Comparison of ENCODE assay signal across 8 cellular contexts in the genomic region with DNA sequence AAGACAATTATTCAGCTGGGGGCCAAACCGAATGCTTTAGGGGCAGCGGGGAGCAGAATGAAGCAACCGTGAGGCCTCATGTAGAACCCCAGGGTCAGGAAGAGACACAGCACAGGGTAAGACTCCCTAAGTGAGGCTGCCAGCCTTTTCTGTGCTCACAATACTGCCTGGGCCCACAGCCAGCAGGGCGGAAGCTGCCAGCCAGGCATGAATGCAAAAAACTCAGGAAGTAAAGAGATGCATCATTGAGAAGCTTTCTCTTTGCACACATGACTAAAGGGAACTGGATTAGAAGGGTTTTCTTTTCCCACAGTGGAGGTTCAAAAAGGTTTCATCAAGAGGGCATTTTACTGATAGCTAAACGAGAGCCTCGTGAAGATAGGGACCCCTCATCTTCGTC. TPM values are rescaled to one million over a fixed set of nuclear protein-coding genes. Genes with fewer than 3 reads are reported as not detected.
A peak's percentile ranks its signal among the peaks of the same experiment; 100 is the strongest.
DNase-seq lines count a peak whose midpoint lies in the region; ATAC-seq, FAIRE-seq and TF ChIP-seq lines count a peak whose summit lies in the region.

No MANE protein-coding gene starts in this region.

- H3K9me3 ChIP-seq in muscle layer of colon (ENCODE audit: low read length) = no peaks in the 10 kb centered on the region

- peak overlapping the region; percentile 56 for H3K27ac ChIP-seq in muscle layer of colon (ENCODE audit: low read depth, low read length)

- H3K36me3 ChIP-seq in muscle layer of colon (ENCODE audit: insufficient read depth, low read length) = no peaks in the 10 kb centered on the region

- no peak overlapping the region for H3K9ac ChIP-seq in muscle layer of colon (ENCODE audit: low read length)

- FAIRE-seq in GM12891 (lab: Jason Lieb, UNC) = no peak

- H3K4me3 ChIP-seq in muscle layer of colon (ENCODE audit: low read depth in 1 of 2, low read length in 2 of 2) = no peak overlapping the region

- no peaks in the 10 kb centered on the region for H3K36me3 Mint-ChIP-seq in dendritic cell treated with granulocyte-macrophage colony-stimulating factor and Interleukin-4, amounts not matched to agents 40 ng/mL and 50 ng/mL, for 4 days (ENCODE audit: low read depth)
- H3K36me3 Mint-ChIP-seq in effector memory CD8-positive, alpha-beta T cell (ENCODE audit: insufficient read depth) = no peaks in the 10 kb centered on the region

- no peaks in the 10 kb centered on the region for H3K27me3 ChIP-seq in muscle layer of colon (ENCODE audit: control insufficient read depth in 1 of 2, insufficient read depth in 2 of 2, low read length in 2 of 2)

- TF ChIP-seq POLR2A in GM12891 (IDR thresholded peaks at IDR 0.05; ENCODE audit: low read depth, low read length) = no peak

- DNase-seq in CD1c-positive myeloid dendritic cell (ENCODE audit: extremely low spot score) = peak; percentile 23
- DNase-seq in NCI-H345 (lab: John Stamatoyannopoulos, UW) = peak; percentile 76
- DNase-seq in effector memory CD8-positive, alpha-beta T cell = no peak
- no peak for DNase-seq in GM12891 (ENCODE audit: insufficient read length, low spot score)

- peaks cover 5% of the 10 kb centered on the region for H3K4me1 ChIP-seq in muscle layer of colon (ENCODE audit: insufficient read depth, low read length)

- ATAC-seq in GM18907 (IDR thresholded peaks at IDR 0.05; ENCODE audit: unreplicated experiment) = no peak
- no peak for ATAC-seq in HG03139 (IDR thresholded peaks at IDR 0.05; ENCODE audit: unreplicated experiment)
- no peak for ATAC-seq in effector memory CD8-positive, alpha-beta T cell (replicated peaks)

- H3K4me1 Mint-ChIP-seq in dendritic cell treated with granulocyte-macrophage colony-stimulating factor and Interleukin-4, amounts not matched to agents 40 ng/mL and 50 ng/mL, for 4 days (ENCODE audit: low read depth) = peaks cover 15% of the 10 kb centered on the region
- peaks cover 0 to 3% of the 10 kb centered on the region in 2 donors for H3K4me1 Mint-ChIP-seq in effector memory CD8-positive, alpha-beta T cell (ENCODE audit: low read depth in 2 of 2)

- peaks cover 6% of the 10 kb centered on the region for H3K27me3 Mint-ChIP-seq in dendritic cell treated with granulocyte-macrophage colony-stimulating factor and Interleukin-4, amounts not matched to agents 40 ng/mL and 50 ng/mL, for 4 days
- H3K27me3 Mint-ChIP-seq in effector memory CD8-positive, alpha-beta T cell = peaks cover 29 to 40% of the 10 kb centered on the region in 2 donors

- no peaks in the 10 kb centered on the region for H3K9me3 Mint-ChIP-seq in dendritic cell treated with granulocyte-macrophage colony-stimulating factor and Interleukin-4, amounts not matched to agents 40 ng/mL and 50 ng/mL, for 4 days
- no peaks in the 10 kb centered on the region for H3K9me3 Mint-ChIP-seq in effector memory CD8-positive, alpha-beta T cell

- intact Hi-C loops in dendritic cell treated with granulocyte-macrophage colony-stimulating factor and Interleukin-4, amounts not matched to agents 40 ng/mL and 50 ng/mL, for 4 days (cut with micrococcal nuclease) = no loop called here

- peak overlapping the region; percentile 76 for H3K27ac Mint-ChIP-seq in dendritic cell treated with granulocyte-macrophage colony-stimulating factor and Interleukin-4, amounts not matched to agents 40 ng/mL and 50 ng/mL, for 4 days
- H3K27ac Mint-ChIP-seq in effector memory CD8-positive, alpha-beta T cell = no peak overlapping the region

- H3K4me3 Mint-ChIP-seq in dendritic cell treated with granulocyte-macrophage colony-stimulating factor and Interleukin-4, amounts not matched to agents 40 ng/mL and 50 ng/mL, for 4 days = no peak overlapping the region
- H3K4me3 Mint-ChIP-seq in effector memory CD8-positive, alpha-beta T cell = no peak overlapping the region

TF ChIP-seq in GM12891, 5 proteins besides CTCF, POLR2A, EP300 and RAD21:
- TF ChIP-seq SPI1 (IDR thresholded peaks at IDR 0.05; ENCODE audit: low read depth, low read length) = no peak
- TF ChIP-seq POU2F2 (IDR thresholded peaks at IDR 0.05; ENCODE audit: low read depth, low read length) = no peak
- no peak for TF ChIP-seq PAX5 (IDR thresholded peaks at IDR 0.05; ENCODE audit: insufficient read depth, low read length, severe bottlenecking)
- TF ChIP-seq TAF1 (IDR thresholded peaks at IDR 0.05; ENCODE audit: low read depth, low read length) = no peak
- no peak for TF ChIP-seq POLR2AphosphoS5 (IDR thresholded peaks at IDR 0.05; ENCODE audit: low read depth, low read length)
TF ChIP-seq in GM12891: peak in this region for 0.

RNA-seq across cellular contexts. Expression of a gene that starts 33.3 kb away (rescaled TPM):
- polyA plus RNA-seq in GM12891 (2012; ENCODE audit: low read depth, missing spikeins) = not detected

Comparison
In these comparisons a context has a peak if more than half of its experiments do, and no peak if none do; other contexts are left out.
1. DNase-seq: peak in CD1c-positive myeloid dendritic cell (single experiment) and NCI-H345 (single experiment); none in effector memory CD8-positive, alpha-beta T cell (0 of 3) and GM12891 (single experiment).